Comparison of ENCODE assay signal across 8 cellular contexts in the genomic region with DNA sequence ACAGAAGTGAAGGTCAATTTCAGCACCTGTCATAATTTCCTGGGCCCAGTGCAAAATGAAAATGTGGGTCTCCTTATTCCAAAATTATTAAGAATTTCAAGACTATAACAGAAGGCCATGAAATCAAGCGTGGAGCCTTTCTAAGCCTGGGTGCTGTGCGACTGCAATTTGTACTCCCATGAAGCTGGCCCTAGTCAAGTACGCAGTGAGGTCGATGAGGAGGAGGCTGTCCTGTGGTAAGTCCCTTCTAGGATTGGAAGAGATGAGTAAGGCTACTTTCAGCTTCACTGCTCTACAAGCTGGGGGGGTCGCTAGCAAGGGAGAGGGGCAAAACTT. TPM values are rescaled to one million over a fixed set of nuclear protein-coding genes. Genes with fewer than 3 reads are reported as not detected.
DNase-seq lines count a peak whose midpoint lies in the region; ATAC-seq and TF ChIP-seq lines count a peak whose summit lies in the region.

No MANE protein-coding gene starts in this region.

- H4K8ac ChIP-seq in mesenchymal stem cell (ENCODE audit: low read length), result peak overlapping the region; percentile 74

- H2BK12ac ChIP-seq in mesenchymal stem cell (ENCODE audit: low read length in 2 of 2), result peak overlapping the region in 1 of 2 experiments; percentile 67

- no peak overlapping the region for H2AK5ac ChIP-seq in mesenchymal stem cell (ENCODE audit: low read length, severe bottlenecking)

- peaks cover 2% of the 10 kb centered on the region; the same call in 1 of the 2 replicates for H3K36me3 ChIP-seq in Caco-2 (ENCODE audit: control insufficient read depth, insufficient read depth, low read length)
- H3K36me3 ChIP-seq in breast epithelium, result no peaks in the 10 kb centered on the region
- peaks cover 10 to 15% of the 10 kb centered on the region in 2 experiments for H3K36me3 ChIP-seq in mesenchymal stem cell (ENCODE audit: control insufficient read depth in 1 of 2, insufficient read depth in 2 of 2, low read depth in 1 of 2, low read length in 2 of 2)
- H3K36me3 ChIP-seq in aorta (ENCODE audit: control insufficient read depth in 1 of 2, insufficient read depth in 2 of 2, low read length in 1 of 2), result no peaks in the 10 kb centered on the region

- H2AFZ ChIP-seq in mesenchymal stem cell (ENCODE audit: low read depth, low read length), result peak overlapping the region; percentile 94

- no peak overlapping the region for H2BK5ac ChIP-seq in mesenchymal stem cell (ENCODE audit: low read depth, low read length, poor library complexity, severe bottlenecking)

- H3K4ac ChIP-seq in mesenchymal stem cell (ENCODE audit: low read depth in 1 of 2, low read length in 2 of 2), result no peak overlapping the region

- no TSS peak for BruUV-seq in Caco-2 (replicated peaks; lab: Mats Ljungman, UMichigan)

- H3K4me3 ChIP-seq in Caco-2 (ENCODE audit: low read depth, low read length) (peak overlapping the region; percentile 29), breast epithelium (peak overlapping the region; percentile 89 to 100 (median 93)), mesenchymal stem cell (ENCODE audit: insufficient read depth in 1 of 2, low read depth in 1 of 2, low read length in 2 of 2) (peak overlapping the region; percentile 20 to 93), aorta (ENCODE audit: low read length in 2 of 2) (peak overlapping the region in 1 of 2 donors; percentile 21)

- peak overlapping the region; percentile 93 to 94 for H3K27ac ChIP-seq in breast epithelium
- peak overlapping the region; percentile 4 for H3K27ac ChIP-seq in mesenchymal stem cell (ENCODE audit: low read length, poor library complexity, severe bottlenecking)
- H3K27ac ChIP-seq in aorta (ENCODE audit: low read depth in 1 of 2, low read length in 2 of 2), result peak overlapping the region in 1 of 2 donors; percentile 15

- peak; percentile 15 for ATAC-seq in HG03378 (IDR thresholded peaks at IDR 0.05; ENCODE audit: unreplicated experiment)
- peak; percentile 67 for ATAC-seq in aorta (ENCODE audit: low FRiP score)
- ATAC-seq in GM19324 (IDR thresholded peaks at IDR 0.05; ENCODE audit: low FRiP score, unreplicated experiment), result no peak

- peak overlapping the region; percentile 80 for H3K4me2 ChIP-seq in mesenchymal stem cell (ENCODE audit: low read length, poor library complexity, severe bottlenecking)

- CTCF ChIA-PET in Caco-2 (lab: Charles Lee), result interaction anchor here (1.2 kb wide), 1 partner anchor 31 kb away, joined by 3 read pairs; the partner anchor contains the start of gene GPN2

- H3K27ac Mint-ChIP-seq in Caco-2 (ENCODE audit: unreplicated experiment), result peak overlapping the region; percentile 82

- TF ChIP-seq POLR2A in breast epithelium (IDR thresholded peaks at IDR 0.05), result no peak

- POLR2A ChIA-PET in Caco-2 (lab: Charles Lee), result interaction anchor here (0.6 to 1.8 kb wide), 2 partner anchors 21 to 683 kb away, joined by 5 to 7 read pairs; partner anchors contain the start of genes AHDC1 and GPATCH3

- H3K23ac ChIP-seq in mesenchymal stem cell (ENCODE audit: low read length in 2 of 2), result no peak overlapping the region

- H3K9me3 Mint-ChIP-seq in Caco-2 (ENCODE audit: unreplicated experiment), result no peaks in the 10 kb centered on the region

- no peaks in the 10 kb centered on the region for H3K27me3 Mint-ChIP-seq in Caco-2 (ENCODE audit: insufficient read depth, unreplicated experiment)

- H3K4me1 Mint-ChIP-seq in Caco-2 (ENCODE audit: low read depth, unreplicated experiment), result peaks cover 7% of the 10 kb centered on the region

- H4K91ac ChIP-seq in mesenchymal stem cell (ENCODE audit: low read length), result no peak overlapping the region

- peak overlapping the region in 1 of 2 experiments; percentile 23 for H3K14ac ChIP-seq in mesenchymal stem cell (ENCODE audit: low read length in 2 of 2)

- H3K36me3 Mint-ChIP-seq in Caco-2 (ENCODE audit: insufficient read depth, unreplicated experiment), result peaks cover 30% of the 10 kb centered on the region

- no peak overlapping the region for H2BK15ac ChIP-seq in mesenchymal stem cell (ENCODE audit: low read depth, poor library complexity, severe bottlenecking)

- DNase-seq in Caco-2 (no peak), breast epithelium (ENCODE audit: low spot score in 2 of 2) (no peak), mesenchymal stem cell (no peak), aorta (no peak), NCI-H524 treated with DMSO at 0.1 percent for 48 hours (lab: John Stamatoyannopoulos, UW) (no peak), NCI-H1105 (lab: John Stamatoyannopoulos, UW) (no peak)

- H3K79me1 ChIP-seq in mesenchymal stem cell (replicated peaks; ENCODE audit: low read length, poor library complexity, severe bottlenecking), result peaks cover under 1% of the 10 kb centered on the region

- TF ChIP-seq CTCF in Caco-2 (IDR thresholded peaks at IDR 0.05; ENCODE audit: insufficient read depth in 1 of 2, low read depth in 1 of 2, low read length in 1 of 2, severe bottlenecking in 1 of 2, unreplicated experiment in 1 of 2) (no peak), breast epithelium (IDR thresholded peaks at IDR 0.05) (no peak)

- H3K9me3 ChIP-seq in Caco-2, result no peaks in the 10 kb centered on the region
- H3K9me3 ChIP-seq in breast epithelium, result no peaks in the 10 kb centered on the region
- H3K9me3 ChIP-seq in mesenchymal stem cell (ENCODE audit: control insufficient read depth, low read length), result no peaks in the 10 kb centered on the region
- H3K9me3 ChIP-seq in aorta (ENCODE audit: control insufficient read depth, low read length), result no peaks in the 10 kb centered on the region

- WGBS in mesenchymal stem cell, result 55% methylated on average over 5 of the region's 5 CpGs
- 12 to 14% methylated on average over 5 of the region's 5 CpGs for WGBS in aorta, 2 donors

- H3K9ac ChIP-seq in mesenchymal stem cell (ENCODE audit: low read length), result peak overlapping the region; percentile 96

- no peak overlapping the region for H2BK120ac ChIP-seq in mesenchymal stem cell (ENCODE audit: low read depth, low read length)

- H3K18ac ChIP-seq in mesenchymal stem cell (ENCODE audit: low read depth in 1 of 2, low read length in 2 of 2), result peak overlapping the region in 1 of 2 experiments; percentile 55

- peak overlapping the region; percentile 97 for H3K4me3 Mint-ChIP-seq in Caco-2 (ENCODE audit: unreplicated experiment)

- intact Hi-C loops in Caco-2 (cut with micrococcal nuclease; ENCODE audit: unreplicated experiment), result no loop called here
- intact Hi-C loops in breast epithelium (cut with DNase I; ENCODE audit: low total_unique reads), result no loop called here
- intact Hi-C loops in aorta (cut with DNase I), result no loop called here

- H3K4me1 ChIP-seq in Caco-2 (peaks cover 12% of the 10 kb centered on the region), breast epithelium (peaks cover 8 to 16% of the 10 kb centered on the region in 2 donors), mesenchymal stem cell (ENCODE audit: control insufficient read depth, insufficient read depth, low read depth, low read length) (peaks cover 4% of the 10 kb centered on the region), aorta (ENCODE audit: control insufficient read depth in 1 of 2, insufficient read depth in 2 of 2, low read length in 2 of 2) (peaks cover 0 to 5% of the 10 kb centered on the region in 2 donors)

- H3K27me3 ChIP-seq in Caco-2 (replicated peaks; ENCODE audit: control insufficient read depth, insufficient read depth, low read length) (no peaks in the 10 kb centered on the region), breast epithelium (no peaks in the 10 kb centered on the region), mesenchymal stem cell (ENCODE audit: control insufficient read depth in 1 of 2, insufficient read depth in 1 of 2, low read length in 2 of 2) (no peaks in the 10 kb centered on the region), aorta (ENCODE audit: control insufficient read depth in 1 of 2, insufficient read depth in 2 of 2, low read length in 1 of 2) (no peaks in the 10 kb centered on the region)

RNA-seq across cellular contexts. Expression of gene NUDC, which starts 0.4 kb away (rescaled TPM):
- total RNA-seq in Caco-2 (2022), result 81.3 and 87.2 TPM in 2 replicates
- total RNA-seq in breast epithelium, result 10 to 100 TPM; 47.9 to 51.5 (median 49.4) TPM
- 63.1 TPM for polyA plus RNA-seq in mesenchymal stem cell (2013, experiment 1 of 2)
- polyA plus RNA-seq in mesenchymal stem cell (2013, experiment 2 of 2), result 62.9 TPM
- 10 to 100 TPM; 44.9 to 49.9 TPM for total RNA-seq in aorta
- polyA plus RNA-seq in aorta, result 10 to 100 TPM; 62.7 to 79.8 TPM

RNA-seq across cellular contexts. Expression of gene NR0B2, which starts 7.3 kb away (rescaled TPM):
- total RNA-seq in Caco-2 (2022), result 0.34 TPM in 1 of 2 replicates, not detected in the other
- not detected for total RNA-seq in breast epithelium
- polyA plus RNA-seq in mesenchymal stem cell (2013, experiment 1 of 2), result not detected
- polyA plus RNA-seq in mesenchymal stem cell (2013, experiment 2 of 2), result not detected
- total RNA-seq in aorta, result not detected
- polyA plus RNA-seq in aorta, result 10 to 100 TPM in 1 of 2 donors, not detected in 1; 28.0 TPM

RNA-seq across cellular contexts. Expression of gene GPATCH3, which starts 20.8 kb away (rescaled TPM):
- 19.1 and 20.6 TPM in 2 replicates for total RNA-seq in Caco-2 (2022)
- total RNA-seq in breast epithelium, result 10 to 100 TPM in 2 of 3 donors, 1 to 10 TPM in 1; 8.3 to 13.5 (median 11.8) TPM
- 9.8 TPM for polyA plus RNA-seq in mesenchymal stem cell (2013, experiment 1 of 2)
- 9.7 TPM for polyA plus RNA-seq in mesenchymal stem cell (2013, experiment 2 of 2)
- total RNA-seq in aorta, result 10 to 100 TPM in 1 of 2 donors, 1 to 10 TPM in 1; 9.7 to 12.7 TPM
- polyA plus RNA-seq in aorta, result 10 to 100 TPM in 1 of 2 donors, 1 to 10 TPM in 1; 7.5 to 16.4 TPM

RNA-seq across cellular contexts. Expression of gene GPN2, which starts 31.0 kb away (rescaled TPM):
- total RNA-seq in Caco-2 (2022), result 31.2 and 32.0 TPM in 2 replicates
- 10 to 100 TPM in 2 of 3 donors, 1 to 10 TPM in 1; 8.5 to 17.7 (median 13.4) TPM for total RNA-seq in breast epithelium
- 21.8 TPM for polyA plus RNA-seq in mesenchymal stem cell (2013, experiment 1 of 2)
- polyA plus RNA-seq in mesenchymal stem cell (2013, experiment 2 of 2), result 21.8 TPM
- total RNA-seq in aorta, result 10 to 100 TPM; 17.7 to 19.6 TPM
- polyA plus RNA-seq in aorta, result 10 to 100 TPM; 12.1 to 20.7 TPM

RNA-seq across cellular contexts. Expression of gene KDF1, which starts 39.2 kb away (rescaled TPM):
- total RNA-seq in Caco-2 (2022) (13.5 and 14.1 TPM in 2 replicates), breast epithelium (10 to 100 TPM in 2 of 3 donors, not detected in 1; 10.8 to 22.2 TPM), aorta (not detected)
- 0.35 TPM for polyA plus RNA-seq in mesenchymal stem cell (2013, experiment 1 of 2)
- polyA plus RNA-seq in mesenchymal stem cell (2013, experiment 2 of 2), result 0.38 TPM
- polyA plus RNA-seq in aorta, result 1 to 10 TPM in 1 of 2 donors, under 1 TPM in 1; 0.23 to 1.6 TPM
